ENCODE assay signal across 8 cellular contexts in the genomic region with DNA sequence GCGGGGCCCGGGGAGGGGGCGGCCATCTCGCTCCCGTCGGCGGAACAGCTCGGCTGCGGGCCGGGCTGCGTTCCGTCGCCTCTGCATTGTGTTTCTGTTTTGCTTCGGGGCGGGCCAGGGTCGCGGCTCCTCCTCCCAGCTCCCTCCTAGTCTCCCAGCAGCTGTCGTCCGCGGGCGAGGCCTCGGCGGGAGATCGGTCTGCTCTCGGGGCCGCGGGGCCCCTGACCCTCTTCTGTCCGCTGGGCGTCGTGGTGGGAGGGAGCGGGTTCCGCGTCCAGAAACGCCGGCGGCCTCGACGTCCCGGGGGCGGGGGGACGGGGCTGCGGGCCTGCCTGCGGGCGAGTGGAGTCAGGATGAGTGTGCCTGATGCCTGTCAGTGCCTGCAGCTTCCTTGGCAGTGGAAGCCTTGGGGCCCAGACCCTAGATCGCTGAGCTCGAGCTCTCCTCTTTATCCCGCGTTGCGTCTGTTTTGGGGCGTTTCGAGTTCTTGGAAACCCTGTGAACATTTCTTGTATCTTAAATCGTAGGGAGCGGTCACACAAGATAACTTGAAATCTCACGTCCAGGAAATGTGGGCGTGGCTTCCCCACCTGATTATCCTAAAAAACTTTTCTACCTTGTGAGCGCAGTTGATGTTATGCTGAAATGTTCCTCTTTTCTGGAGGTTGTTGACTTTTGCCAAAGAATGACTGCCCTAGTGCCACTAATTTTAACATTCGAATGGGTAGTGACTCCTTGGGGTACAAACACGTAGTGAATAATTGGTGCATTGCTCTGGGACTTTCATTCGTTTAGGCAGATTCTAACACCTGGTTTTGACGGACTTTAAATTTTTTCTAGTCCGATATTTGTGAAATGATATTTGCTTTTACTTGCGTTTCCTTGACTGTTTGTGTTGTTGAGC. TPM values are rescaled to one million over a fixed set of nuclear protein-coding genes. Genes with fewer than 3 reads are reported as not detected.
DNase-seq lines count a peak whose midpoint lies in the region; ATAC-seq and TF ChIP-seq lines count a peak whose summit lies in the region.

No MANE protein-coding gene starts in this region.

- POLR2A ChIA-PET in Panc1 (lab: Charles Lee) (interaction anchor here (0.6 to 0.7 kb wide), 3 partner anchors 13 to 378 kb away, joined by 3 to 6 read pairs (median 5); no protein-coding TSS in a partner anchor), MCF 10A (lab: Yijun Ruan, JAX) (interaction anchor here (0.5 to 8.7 kb wide), 38 partner anchors 10 to 1512 kb away, joined by 3 to 114 read pairs (median 5); a partner anchor contains a TSS)

- H3K27me3 ChIP-seq in Panc1 (ENCODE audit: control insufficient read depth, insufficient read depth, low read length) (no peaks in the 10 kb centered on the region), iPS-20b (ENCODE audit: insufficient read depth, low read length) (no peaks in the 10 kb centered on the region), gastrocnemius medialis (no peaks in the 10 kb centered on the region)

- CTCF ChIA-PET in Panc1 (lab: Charles Lee) = no interaction called here
- CTCF ChIA-PET in MCF 10A (lab: Yijun Ruan, JAX) = interaction anchor here (0.6 to 2.7 kb wide), 9 partner anchors 16 to 1433 kb away, joined by 3 to 13 read pairs (median 5); no protein-coding TSS in a partner anchor

- TF ChIP-seq POLR2A in gastrocnemius medialis (IDR thresholded peaks at IDR 0.05) = peak in 1 of 2 donors; percentile 8

- peak overlapping the region; percentile 82 for H3K4me3 Mint-ChIP-seq in MCF 10A (ENCODE audit: unreplicated experiment)

- H3K36me3 Mint-ChIP-seq in MCF 10A (ENCODE audit: insufficient read depth, unreplicated experiment) = peaks cover 36% of the 10 kb centered on the region

- in situ Hi-C loops in Panc1 (cut with HindIII; ENCODE audit: low pct_unique_long_range_greater_than_20kb, low sequenced_read_pairs) = no loop called here
- in situ Hi-C loops in gastrocnemius medialis (cut with MboI; ENCODE audit: low sequenced_read_pairs in 4 of 4) = loop anchor here in 3 of 4 donors (10.0 kb wide), 2 partner anchors 166 to 176 kb away; a partner anchor contains a TSS

- peak overlapping the region; percentile 81; the same call in 1 of the 2 replicates for H3K9ac ChIP-seq in iPS-20b (ENCODE audit: low read depth, low read length)

- H3K27ac ChIP-seq in Panc1 (ENCODE audit: low read length) = peak overlapping the region; percentile 84
- H3K27ac ChIP-seq in iPS-20b (ENCODE audit: low read length) = peak overlapping the region; percentile 11
- H3K27ac ChIP-seq in gastrocnemius medialis = peak overlapping the region; percentile 88 to 99 (median 94)

- peak overlapping the region; percentile 95 for H3K27ac Mint-ChIP-seq in MCF 10A (ENCODE audit: low read depth, unreplicated experiment)

- no peaks in the 10 kb centered on the region for H3K27me3 Mint-ChIP-seq in MCF 10A (ENCODE audit: insufficient read depth, unreplicated experiment)

- H3K36me3 ChIP-seq in Panc1 (ENCODE audit: control insufficient read depth, insufficient read depth, low read length) (peaks cover 4% of the 10 kb centered on the region; the same call in 1 of the 2 replicates), iPS-20b (ENCODE audit: insufficient read depth, low read depth, low read length) (peaks cover 9% of the 10 kb centered on the region; the same call in 1 of the 2 replicates), gastrocnemius medialis (no peaks in the 10 kb centered on the region)

- TF ChIP-seq CTCF in Panc1 (IDR thresholded peaks at IDR 0.05) (no peak), MCF 10A (IDR thresholded peaks at IDR 0.05; ENCODE audit: unreplicated experiment) (no peak), gastrocnemius medialis (IDR thresholded peaks at IDR 0.05 in 4 of 5, conservative IDR thresholded peaks at IDR 0.05 in 1 of 5) (peak in 1 of 5 experiments; percentile 26)

- peaks cover 7% of the 10 kb centered on the region; the same call in 1 of the 2 replicates for H3K4me1 ChIP-seq in Panc1 (ENCODE audit: control insufficient read depth, insufficient read depth, low read length)
- H3K4me1 ChIP-seq in iPS-20b (ENCODE audit: insufficient read depth, low read length) = peaks cover 5% of the 10 kb centered on the region; the same call in 1 of the 2 replicates
- peaks cover 35 to 49% of the 10 kb centered on the region in 2 donors for H3K4me1 ChIP-seq in gastrocnemius medialis

- intact Hi-C loops in Panc1 (cut with micrococcal nuclease; ENCODE audit: unreplicated experiment) = no loop called here
- intact Hi-C loops in MCF 10A (cut with micrococcal nuclease) = loop anchor here (1.0 kb wide), 1 partner anchor 111 kb away; no protein-coding TSS in a partner anchor
- intact Hi-C loops in gastrocnemius medialis (cut with DNase I; ENCODE audit: low total_unique reads) = loop anchor here (1.0 to 5.0 kb wide), 5 partner anchors 64 to 1433 kb away; a partner anchor contains a TSS

- peak; percentile 37 for ATAC-seq in GM21529 (IDR thresholded peaks at IDR 0.05; ENCODE audit: unreplicated experiment)
- ATAC-seq in Panc1 = peak; percentile 84
- peak; percentile 49 to 55 for ATAC-seq in gastrocnemius medialis

- no TSS peak for BruUV-seq in Panc1 (replicated peaks; lab: Mats Ljungman, UMichigan)
- no TSS peak for BruUV-seq in MCF 10A (replicated peaks; lab: Mats Ljungman, UMichigan)

- H3K4me3 ChIP-seq in Panc1 (ENCODE audit: low read depth in 2 of 2, low read length in 2 of 2) (peak overlapping the region; percentile 76 to 88), iPS-20b (ENCODE audit: low read length) (peak overlapping the region; percentile 92), gastrocnemius medialis (peak overlapping the region; percentile 67 to 87 (median 80))

- DNase-seq in NCI-H1436 (lab: John Stamatoyannopoulos, UW) = peak; percentile 43
- DNase-seq in NCI-H1436 treated with DMSO at 0.1 percent for 48 hours (lab: John Stamatoyannopoulos, UW) = no peak
- peak; percentile 28 for DNase-seq in HuH-7.5 (ENCODE audit: low spot score)
- no peak for DNase-seq in Panc1 (ENCODE audit: low read depth, low spot score)
- peak; percentile 71 for DNase-seq in MCF 10A (ENCODE audit: unreplicated experiment)
- DNase-seq in gastrocnemius medialis = peak; percentile 38 to 71

- H3K4me1 Mint-ChIP-seq in MCF 10A (ENCODE audit: insufficient read depth, unreplicated experiment) = peaks cover 29% of the 10 kb centered on the region

- H3K9me3 ChIP-seq in Panc1 (ENCODE audit: control insufficient read depth, insufficient read depth, low read depth, low read length) = no peaks in the 10 kb centered on the region
- H3K9me3 ChIP-seq in iPS-20b (ENCODE audit: insufficient read depth, low read depth, low read length) = no peaks in the 10 kb centered on the region
- H3K9me3 ChIP-seq in gastrocnemius medialis = no peaks in the 10 kb centered on the region

- H3K9me3 Mint-ChIP-seq in MCF 10A (ENCODE audit: unreplicated experiment) = no peaks in the 10 kb centered on the region

RNA-seq across cellular contexts. Expression of a gene that starts 0.7 kb away (rescaled TPM):
- total RNA-seq in Panc1 (2021; ENCODE audit: unreplicated experiment) (16.8 TPM), MCF 10A (2022) (31.1 and 32.3 TPM in 2 replicates), gastrocnemius medialis (10 to 100 TPM; 28.1 to 35.5 (median 31.7) TPM)
- 8.9 TPM for polyA plus RNA-seq in Panc1 (2012; ENCODE audit: insufficient read length)

Comparison
In these comparisons a context has a peak if more than half of its experiments do, and no peak if none do; other contexts are left out.
1. DNase-seq: peak in NCI-H1436 (single experiment), HuH-7.5 (single experiment), MCF 10A (single experiment) and gastrocnemius medialis (2 of 2); none in NCI-H1436 treated with DMSO at 0.1 percent for 48 hours (single experiment) and Panc1 (single experiment).
2. H3K27ac ChIP-seq: peak in every context shown above with its lines; median percentile 94 in gastrocnemius medialis; 84 in Panc1; 11 in iPS-20b.
3. Peak in every context shown above with its lines, with median percentiles within 50 percentile points of each other: ATAC-seq and H3K4me3 ChIP-seq.